ENCODE assay signal across 16 cellular contexts in genomic region chr1:200130552-200130951, GRCh38.
DNase-seq lines count a peak whose midpoint lies in the region; ATAC-seq and TF ChIP-seq lines count a peak whose summit lies in the region.
"Had no signal": no experiment of that assay in that cellular context is flagged by ENCODE, and none has a peak within 500 bp of the region (broad histone marks: within the 10 kb centered on the region; RNA-seq: fewer than 3 reads in every experiment).

No MANE protein-coding gene starts in this region.

- no peak overlapping the region for H3K4me3 Mint-ChIP-seq in stimulated activated memory B cell treated with anti-CD40 and anti-IgM and Interleukin-4, amounts not matched to agents 10 μg/mL and 1 μg/mL and 100 μg/mL, for 72 hours
- no peak overlapping the region for H3K4me3 Mint-ChIP-seq in stimulated activated effector memory CD8-positive, alpha-beta T cell treated with anti-CD3 and anti-CD28 coated beads, Interleukin-12 subunit alpha, Interleukin-12 subunit beta, amount 100 ng/mL, for 72 hours
- H3K4me3 Mint-ChIP-seq: activated T-cell treated with anti-CD3 and anti-CD28 coated beads, Interleukin-2, amount 50 U/mL, for 24 hours; T-helper 17 cell had no signal

- H3K9me3 Mint-ChIP-seq in stimulated activated memory B cell treated with anti-CD40 and anti-IgM and Interleukin-4, amounts not matched to agents 10 μg/mL and 1 μg/mL and 100 μg/mL, for 72 hours, result no peaks in the 10 kb centered on the region
- H3K9me3 Mint-ChIP-seq in stimulated activated effector memory CD8-positive, alpha-beta T cell treated with anti-CD3 and anti-CD28 coated beads, Interleukin-12 subunit alpha, Interleukin-12 subunit beta, amount 100 ng/mL, for 72 hours, result no peaks in the 10 kb centered on the region
- H3K9me3 Mint-ChIP-seq: activated T-cell treated with anti-CD3 and anti-CD28 coated beads, Interleukin-2, amount 50 U/mL, for 24 hours had no signal

- no peaks in the 10 kb centered on the region for H3K27me3 Mint-ChIP-seq in stimulated activated memory B cell treated with anti-CD40 and anti-IgM and Interleukin-4, amounts not matched to agents 10 μg/mL and 1 μg/mL and 100 μg/mL, for 72 hours
- H3K27me3 Mint-ChIP-seq: activated T-cell treated with anti-CD3 and anti-CD28 coated beads, Interleukin-2, amount 50 U/mL, for 24 hours; T-helper 17 cell had no signal

- TF ChIP-seq CTCF in epithelial cell of esophagus (IDR thresholded peaks at IDR 0.05; ENCODE audit: insufficient read depth, low read depth, low read length, missing control alignments), result no peak

- peak; percentile 13 for DNase-seq in NCI-H510A treated with DMSO at 0.1 percent for 48 hours (lab: John Stamatoyannopoulos, UW)
- DNase-seq in NCI-H510A (lab: John Stamatoyannopoulos, UW), result no peak
- peak; percentile 52 to 79 for DNase-seq in NOMO-1 (lab: John Stamatoyannopoulos, UW; ENCODE audit: unreplicated experiment in 2 of 2)
- DNase-seq in epithelial cell of esophagus (ENCODE audit: low read depth), result peak; percentile 61
- DNase-seq in stimulated activated effector memory CD8-positive, alpha-beta T cell treated with anti-CD3 and anti-CD28 coated beads, Interleukin-12 subunit alpha, Interleukin-12 subunit beta, amount 100 ng/mL, for 72 hours (ENCODE audit: low spot score in 2 of 2), result no peak
- DNase-seq in NCI-H1105 treated with DMSO at 0.1 percent for 48 hours (lab: John Stamatoyannopoulos, UW), result no peak
- DNase-seq: activated CD4-positive, alpha-beta T cell treated with anti-CD3 and anti-CD28 coated beads for 4 hours; activated T-cell treated with anti-CD3 and anti-CD28 coated beads, Interleukin-2, amount 50 U/mL, for 24 hours; mesenchymal stem cell; NCI-H2171 treated with DMSO at 0.1 percent for 48 hours; nucleus accumbens; T-helper 17 cell had no signal

- no peak overlapping the region for H3K4me3 ChIP-seq in epithelial cell of esophagus (ENCODE audit: low read length)
- H3K4me3 ChIP-seq: skin epidermis had no signal

- H3K36me3 Mint-ChIP-seq in stimulated activated memory B cell treated with anti-CD40 and anti-IgM and Interleukin-4, amounts not matched to agents 10 μg/mL and 1 μg/mL and 100 μg/mL, for 72 hours, result no peaks in the 10 kb centered on the region
- H3K36me3 Mint-ChIP-seq in stimulated activated effector memory CD8-positive, alpha-beta T cell treated with anti-CD3 and anti-CD28 coated beads, Interleukin-12 subunit alpha, Interleukin-12 subunit beta, amount 100 ng/mL, for 72 hours, result no peaks in the 10 kb centered on the region

- H3K4me1 Mint-ChIP-seq in stimulated activated memory B cell treated with anti-CD40 and anti-IgM and Interleukin-4, amounts not matched to agents 10 μg/mL and 1 μg/mL and 100 μg/mL, for 72 hours, result peaks cover 22% of the 10 kb centered on the region
- peaks cover 22% of the 10 kb centered on the region for H3K4me1 Mint-ChIP-seq in stimulated activated effector memory CD8-positive, alpha-beta T cell treated with anti-CD3 and anti-CD28 coated beads, Interleukin-12 subunit alpha, Interleukin-12 subunit beta, amount 100 ng/mL, for 72 hours

- ATAC-seq in stimulated activated memory B cell treated with anti-CD40 and anti-IgM and Interleukin-4, amounts not matched to agents 10 μg/mL and 1 μg/mL and 100 μg/mL, for 72 hours, result peak; percentile 61
- no peak for ATAC-seq in HG02938 (IDR thresholded peaks at IDR 0.05; ENCODE audit: unreplicated experiment)
- ATAC-seq in stimulated activated effector memory CD8-positive, alpha-beta T cell treated with anti-CD3 and anti-CD28 coated beads, Interleukin-12 subunit alpha, Interleukin-12 subunit beta, amount 100 ng/mL, for 72 hours, result no peak
- ATAC-seq: HCT116, T-helper 17 cell had no signal

- no peak overlapping the region for H3K27ac Mint-ChIP-seq in stimulated activated memory B cell treated with anti-CD40 and anti-IgM and Interleukin-4, amounts not matched to agents 10 μg/mL and 1 μg/mL and 100 μg/mL, for 72 hours
- H3K27ac Mint-ChIP-seq in stimulated activated effector memory CD8-positive, alpha-beta T cell treated with anti-CD3 and anti-CD28 coated beads, Interleukin-12 subunit alpha, Interleukin-12 subunit beta, amount 100 ng/mL, for 72 hours, result no peak overlapping the region
- H3K27ac Mint-ChIP-seq: activated T-cell treated with anti-CD3 and anti-CD28 coated beads, Interleukin-2, amount 50 U/mL, for 24 hours had no signal

Comparison
In these comparisons a context has a peak if more than half of its experiments do, and no peak if none do; other contexts are left out.
1. DNase-seq: peak in NCI-H510A treated with DMSO at 0.1 percent for 48 hours (single experiment), NOMO-1 (2 of 2) and epithelial cell of esophagus (single experiment); none in NCI-H510A (single experiment), stimulated activated effector memory CD8-positive, alpha-beta T cell treated with anti-CD3 and anti-CD28 coated beads, Interleukin-12 subunit alpha, Interleukin-12 subunit beta, amount 100 ng/mL, for 72 hours (0 of 2) and NCI-H1105 treated with DMSO at 0.1 percent for 48 hours (single experiment).